In genomic region chr2:38666578-38666926, GRCh38 we compare ENCODE assay signal across 8 cellular contexts. TPM values are rescaled to one million over a fixed set of nuclear protein-coding genes. Genes with fewer than 3 reads are reported as not detected.
DNase-seq lines count a peak whose midpoint lies in the region; ATAC-seq and TF ChIP-seq lines count a peak whose summit lies in the region.

No MANE protein-coding gene starts in this region.

- H3K27ac ChIP-seq in KMS-11: peak overlapping the region; percentile 94
- H3K27ac ChIP-seq in stomach smooth muscle (ENCODE audit: low read length): no peak overlapping the region

- H3K4me2 ChIP-seq in KMS-11: peak overlapping the region; percentile 94

- H3K9me3 Mint-ChIP-seq in activated CD4-positive, alpha-beta T cell treated with anti-CD3 and anti-CD28 coated beads, Interleukin-2, amount 10 ng/mL, durations not matched to agents 7 days and 5 days: no peaks in the 10 kb centered on the region

- H3K9ac ChIP-seq in KMS-11 (peak overlapping the region; percentile 81), stomach smooth muscle (ENCODE audit: low read length in 2 of 2) (peak overlapping the region; percentile 43 to 64)

- ATAC-seq in GM18517 (IDR thresholded peaks at IDR 0.05; ENCODE audit: unreplicated experiment): no peak

- peak overlapping the region; percentile 85 for H3K4me3 Mint-ChIP-seq in activated CD4-positive, alpha-beta T cell treated with anti-CD3 and anti-CD28 coated beads, Interleukin-2, amount 10 ng/mL, durations not matched to agents 7 days and 5 days

- no peaks in the 10 kb centered on the region for H4K20me1 ChIP-seq in KMS-11 (ENCODE audit: insufficient read depth)

- CTCF ChIA-PET in activated CD4-positive, alpha-beta T cell treated with anti-CD3 and anti-CD28 coated beads, Interleukin-2, amount 10 ng/mL, durations not matched to agents 7 days and 5 days (lab: Charles Lee): interaction anchor here (0.6 to 5.7 kb wide), 21 partner anchors 9 to 676 kb away, joined by 3 to 33 read pairs (median 4); partner anchors contain the start of gene HNRNPLL

- H3K4me3 ChIP-seq in KMS-11 (IDR thresholded peaks at IDR 0.05; ENCODE audit: insufficient read depth, low read depth, low read length): peak overlapping the region; percentile 88
- H3K4me3 ChIP-seq in stomach smooth muscle (ENCODE audit: low read length in 2 of 2): peak overlapping the region; percentile 82 to 88

- no peaks in the 10 kb centered on the region for H3K27me3 Mint-ChIP-seq in activated CD4-positive, alpha-beta T cell treated with anti-CD3 and anti-CD28 coated beads, Interleukin-2, amount 10 ng/mL, durations not matched to agents 7 days and 5 days

- peaks cover 75% of the 10 kb centered on the region for H3K4me1 Mint-ChIP-seq in activated CD4-positive, alpha-beta T cell treated with anti-CD3 and anti-CD28 coated beads, Interleukin-2, amount 10 ng/mL, durations not matched to agents 7 days and 5 days

- peak; percentile 35 for DNase-seq in activated CD4-positive, alpha-beta T cell treated with anti-CD3 and anti-CD28 coated beads, Interleukin-2, amount 10 ng/mL, durations not matched to agents 7 days and 5 days
- DNase-seq in activated CD4-positive, alpha-beta T cell treated with anti-CD3 and anti-CD28 coated beads for 4 hours: no peak
- DNase-seq in astrocyte of the hippocampus (ENCODE audit: low read depth, low spot score) (peak; percentile 8), kidney tubule cell (ENCODE audit: low spot score) (peak; percentile 53), NCI-H1436 treated with DMSO at 0.1 percent for 48 hours (lab: John Stamatoyannopoulos, UW) (no peak)

- TF ChIP-seq CTCF in KMS-11 (conservative IDR thresholded peaks at IDR 0.05; ENCODE audit: low read depth, low read length): no peak

- H3K4me1 ChIP-seq in KMS-11 (ENCODE audit: low read depth, poor library complexity, severe bottlenecking) (peaks cover 79% of the 10 kb centered on the region), stomach smooth muscle (ENCODE audit: control insufficient read depth, insufficient read depth, low read length) (peaks cover 18% of the 10 kb centered on the region)

- H3K27ac Mint-ChIP-seq in activated CD4-positive, alpha-beta T cell treated with anti-CD3 and anti-CD28 coated beads, Interleukin-2, amount 10 ng/mL, durations not matched to agents 7 days and 5 days: peak overlapping the region; percentile 95

- no peaks in the 10 kb centered on the region for H3K9me3 ChIP-seq in stomach smooth muscle (ENCODE audit: control insufficient read depth in 2 of 2, low read length in 2 of 2)

- peaks cover 35% of the 10 kb centered on the region for H3K36me3 Mint-ChIP-seq in activated CD4-positive, alpha-beta T cell treated with anti-CD3 and anti-CD28 coated beads, Interleukin-2, amount 10 ng/mL, durations not matched to agents 7 days and 5 days (ENCODE audit: low read depth)

- POLR2A ChIA-PET in activated CD4-positive, alpha-beta T cell treated with anti-CD3 and anti-CD28 coated beads, Interleukin-2, amount 10 ng/mL, durations not matched to agents 7 days and 5 days (lab: Charles Lee): interaction anchor here (0.7 to 2.3 kb wide), 5 partner anchors 14 to 1868 kb away, joined by 3 to 13 read pairs (median 5); partner anchors contain the start of genes HNRNPLL and SRSF7

- H2AFZ ChIP-seq in KMS-11 (ENCODE audit: low read depth): peak overlapping the region; percentile 64

- peaks cover 49% of the 10 kb centered on the region for H3K79me2 ChIP-seq in KMS-11 (ENCODE audit: insufficient read depth, low read depth)

- H3K36me3 ChIP-seq in KMS-11 (ENCODE audit: insufficient read depth) (no peaks in the 10 kb centered on the region; the same call in 1 of the 2 replicates), stomach smooth muscle (ENCODE audit: control insufficient read depth in 2 of 2, insufficient read depth in 2 of 2, low read length in 2 of 2) (no peaks in the 10 kb centered on the region)

- H3K27me3 ChIP-seq in KMS-11 (ENCODE audit: insufficient read depth, low read depth) (no peaks in the 10 kb centered on the region), stomach smooth muscle (ENCODE audit: control insufficient read depth in 1 of 2, insufficient read depth in 2 of 2, low read length in 2 of 2) (no peaks in the 10 kb centered on the region)

RNA-seq across cellular contexts. Expression of gene GALM, which starts 0.6 kb away (rescaled TPM):
- 10 to 100 TPM; 39.7 to 41.1 TPM for total RNA-seq in activated CD4-positive, alpha-beta T cell treated with anti-CD3 and anti-CD28 coated beads, Interleukin-2, amount 10 ng/mL, durations not matched to agents 7 days and 5 days

Comparison
In these comparisons a context has a peak if more than half of its experiments do, and no peak if none do; other contexts are left out.
1. DNase-seq: peak in activated CD4-positive, alpha-beta T cell treated with anti-CD3 and anti-CD28 coated beads, Interleukin-2, amount 10 ng/mL, durations not matched to agents 7 days and 5 days (single experiment), astrocyte of the hippocampus (single experiment) and kidney tubule cell (single experiment); none in activated CD4-positive, alpha-beta T cell treated with anti-CD3 and anti-CD28 coated beads for 4 hours (0 of 2) and NCI-H1436 treated with DMSO at 0.1 percent for 48 hours (single experiment).